In genomic region chr12:38427442-38427841, GRCh38 we compare ENCODE assay signal across 33 cellular contexts.
"Had no signal": no experiment of that assay in that cellular context is flagged by ENCODE, and none has a peak within 500 bp of the region (broad histone marks: within the 10 kb centered on the region; RNA-seq: fewer than 3 reads in every experiment).

No MANE protein-coding gene starts in this region.

- H3K4me1 ChIP-seq: ascending aorta, Peyer's patch had no signal

- H3K4me3 Mint-ChIP-seq: activated CD4-positive, alpha-beta T cell treated with anti-CD3 and anti-CD28 coated beads, Interleukin-2, amount 10 ng/mL, durations not matched to agents 24 days and 14 days; activated CD8-positive, alpha-beta T cell treated with anti-CD3 and anti-CD28 coated beads for 36 hours; activated naive CD4-positive, alpha-beta T cell treated with anti-CD3 and anti-CD28 coated beads, Interleukin-2, amount 50 U/mL, for 24 hours; activated naive CD8-positive, alpha-beta T cell treated with anti-CD3 and anti-CD28 coated beads, Interleukin-2, amount 10 ng/mL, durations not matched to agents 7 days and 5 days had no signal

- H3K36me3 Mint-ChIP-seq: activated naive CD4-positive, alpha-beta T cell treated with anti-CD3 and anti-CD28 coated beads, Interleukin-2, amount 50 U/mL, for 24 hours; activated naive CD8-positive, alpha-beta T cell treated with anti-CD3 and anti-CD28 coated beads, Interleukin-2, amount 10 ng/mL, durations not matched to agents 7 days and 5 days had no signal

- ATAC-seq: activated CD8-positive, alpha-beta T cell treated with anti-CD3 and anti-CD28 coated beads for 36 hours; PC-3; Right ventricle myocardium inferior had no signal

- H3K4me3 ChIP-seq: ascending aorta, MG63, Peyer's patch had no signal

- H3K4me1 Mint-ChIP-seq: activated CD4-positive, alpha-beta T cell treated with anti-CD3 and anti-CD28 coated beads, Interleukin-2, amount 10 ng/mL, durations not matched to agents 24 days and 14 days; activated naive CD4-positive, alpha-beta T cell treated with anti-CD3 and anti-CD28 coated beads, Interleukin-2, amount 50 U/mL, for 24 hours; activated naive CD8-positive, alpha-beta T cell treated with anti-CD3 and anti-CD28 coated beads, Interleukin-2, amount 10 ng/mL, durations not matched to agents 7 days and 5 days had no signal

- H3K9me3 ChIP-seq: ascending aorta, MG63, Peyer's patch had no signal

- H3K27me3 ChIP-seq: ascending aorta, MG63, Peyer's patch had no signal

- H3K27me3 Mint-ChIP-seq: activated CD4-positive, alpha-beta T cell treated with anti-CD3 and anti-CD28 coated beads, Interleukin-2, amount 10 ng/mL, durations not matched to agents 24 days and 14 days; activated CD8-positive, alpha-beta T cell treated with anti-CD3 and anti-CD28 coated beads for 36 hours; activated naive CD4-positive, alpha-beta T cell treated with anti-CD3 and anti-CD28 coated beads, Interleukin-2, amount 50 U/mL, for 24 hours; activated naive CD8-positive, alpha-beta T cell treated with anti-CD3 and anti-CD28 coated beads, Interleukin-2, amount 10 ng/mL, durations not matched to agents 7 days and 5 days had no signal

- H3K36me3 ChIP-seq: ascending aorta, MG63, Peyer's patch, WERI-Rb-1 had no signal

- H3K27ac Mint-ChIP-seq: activated CD4-positive, alpha-beta T cell treated with anti-CD3 and anti-CD28 coated beads, Interleukin-2, amount 10 ng/mL, durations not matched to agents 24 days and 14 days; activated CD8-positive, alpha-beta T cell treated with anti-CD3 and anti-CD28 coated beads for 36 hours; activated naive CD4-positive, alpha-beta T cell treated with anti-CD3 and anti-CD28 coated beads, Interleukin-2, amount 50 U/mL, for 24 hours; activated naive CD8-positive, alpha-beta T cell treated with anti-CD3 and anti-CD28 coated beads, Interleukin-2, amount 10 ng/mL, durations not matched to agents 7 days and 5 days; activated T-helper 2 cell treated with anti-CD3 and anti-CD28 coated beads, Interferon-gamma antibody, Interleukin-2, Interleukin-4, amounts not matched to agents 10 μg/mL and 5 μg/mL and 100 μg/mL, durations not matched to agents 14 hours and 24 hours and 36 hours had no signal

- H3K9me3 Mint-ChIP-seq: activated naive CD4-positive, alpha-beta T cell treated with anti-CD3 and anti-CD28 coated beads, Interleukin-2, amount 50 U/mL, for 24 hours had no signal

- DNase-seq: activated CD4-positive, alpha-beta T cell treated with anti-CD3 and anti-CD28 coated beads, Interleukin-2, amount 10 ng/mL, durations not matched to agents 24 days and 14 days; activated CD4-positive, alpha-beta T cell treated with anti-CD3 and anti-CD28 coated beads, Interleukin-2, amount 50 U/mL, for 4 hours; activated CD8-positive, alpha-beta T cell treated with anti-CD3 and anti-CD28 coated beads for 36 hours; activated gamma-delta T cell; activated naive CD4-positive, alpha-beta T cell treated with Interleukin-2 at 50 U/mL for 16 hours; activated naive CD8-positive, alpha-beta T cell treated with anti-CD3 and anti-CD28 coated beads, Interleukin-2, amount 10 ng/mL, durations not matched to agents 7 days and 5 days; activated T-cell treated with anti-CD3 and anti-CD28 coated beads, Interleukin-2, amount 50 U/mL, for 1 hour; amygdala; central memory CD4-positive, alpha-beta T cell; Karpas-422; KBM-7; MG63; MV-4-11; NCI-H1092 treated with DMSO at 0.1 percent for 48 hours; NCI-H146; NCI-H187 treated with DMSO at 0.1 percent for 48 hours; NCI-H2081; NCI-H2171 treated with DMSO at 0.1 percent for 48 hours; NCI-H2227 treated with DMSO at 0.1 percent for 48 hours; NCI-H446; NCI-H510A treated with DMSO at 0.1 percent for 48 hours; NCI-H69; NK-92 treated with Interleukin-12 subunit alpha and Interleukin-12 subunit beta, amount 100 ng/mL, for 24 hours; PC-3; Peyer's patch; RPMI8226; SIG-M5; T1000; WERI-Rb-1 had no signal

- H3K27ac ChIP-seq: ascending aorta, Peyer's patch, WERI-Rb-1 had no signal
